8 cellular contexts compared by ENCODE assay signal in genomic region chr15:82139823-82140268, GRCh38.
DNase-seq lines count a peak whose midpoint lies in the region; ATAC-seq and TF ChIP-seq lines count a peak whose summit lies in the region.

No MANE protein-coding gene starts in this region.

- DNase-seq in heart right ventricle: no peak
- no peak for DNase-seq in Right ventricle myocardium superior
- DNase-seq in NCI-H2171 treated with DMSO at 0.1 percent for 48 hours (lab: John Stamatoyannopoulos, UW): peak; percentile 79
- DNase-seq in T47D (ENCODE audit: low read depth in 1 of 2, low spot score in 1 of 2): peak; percentile 8 to 71
- no peak for DNase-seq in lower lobe of right lung
- DNase-seq in activated CD4-positive, alpha-beta T cell treated with anti-CD3 and anti-CD28 coated beads for 4 hours: no peak

- peak in 1 of 8 donors; percentile 28 for ATAC-seq in heart right ventricle
- no peak for ATAC-seq in Right ventricle myocardium superior (ENCODE audit: poor library complexity)
- peak; percentile 27 to 48 for ATAC-seq in lower lobe of right lung
- no peak for ATAC-seq in GM21381 (IDR thresholded peaks at IDR 0.05; ENCODE audit: unreplicated experiment)
- no peak for ATAC-seq in HG02840 (IDR thresholded peaks at IDR 0.05; ENCODE audit: low FRiP score, unreplicated experiment)

- H3K36me3 ChIP-seq in heart right ventricle: peaks cover 0 to 44% (median 5%) of the 10 kb centered on the region in 9 donors
- H3K36me3 ChIP-seq in lower lobe of right lung: peaks cover 28% of the 10 kb centered on the region

- WGBS in heart right ventricle, 2 donors: 13 to 28% methylated on average over 5 of the region's 5 CpGs

- intact Hi-C loops in heart right ventricle (cut with DNase I) (loop anchor here in 5 of 10 donors (5.0 to 10.0 kb wide), 5 partner anchors 57 to 733 kb away; partner anchors contain the start of gene MEX3B (in 1 of the 5)), Right ventricle myocardium superior (cut with DNase I) (no loop called here), lower lobe of right lung (cut with DNase I) (no loop called here)

- TF ChIP-seq CTCF in heart right ventricle (IDR thresholded peaks at IDR 0.05): peak; percentile 56 to 81 (median 71)
- peak; percentile 62 for TF ChIP-seq CTCF in lower lobe of right lung (IDR thresholded peaks at IDR 0.05)

- H3K27me3 ChIP-seq in heart right ventricle (no peaks in the 10 kb centered on the region), lower lobe of right lung (ENCODE audit: low read depth) (no peaks in the 10 kb centered on the region)

- H3K9me3 ChIP-seq in heart right ventricle (no peaks in the 10 kb centered on the region), lower lobe of right lung (no peaks in the 10 kb centered on the region)

- H3K27ac ChIP-seq in heart right ventricle (no peak overlapping the region), lower lobe of right lung (no peak overlapping the region)

- H3K4me3 ChIP-seq in heart right ventricle (no peak overlapping the region), lower lobe of right lung (no peak overlapping the region)

- in situ Hi-C loops in T47D (cut with HindIII; ENCODE audit: low pct_unique_long_range_greater_than_20kb, low sequenced_read_pairs): no loop called here

- H3K4me1 ChIP-seq in heart right ventricle (peaks cover 0 to 14% (median 0%) of the 10 kb centered on the region in 9 donors), lower lobe of right lung (peaks cover 9% of the 10 kb centered on the region)

Comparison
In these comparisons a context has a peak if more than half of its experiments do, and no peak if none do; other contexts are left out.
1. ATAC-seq: peak in lower lobe of right lung (2 of 2); none in Right ventricle myocardium superior (single experiment), GM21381 (single experiment) and HG02840 (single experiment).
2. DNase-seq: peak in NCI-H2171 treated with DMSO at 0.1 percent for 48 hours (single experiment) and T47D (2 of 2); none in heart right ventricle (0 of 2), Right ventricle myocardium superior (single experiment), lower lobe of right lung (single experiment) and activated CD4-positive, alpha-beta T cell treated with anti-CD3 and anti-CD28 coated beads for 4 hours (0 of 2).